ENCODE assay signal across 1 cellular context in genomic region chr5:43061352-43061751, GRCh38.
TF ChIP-seq lines count a peak whose summit lies in the region.

No MANE protein-coding gene starts in this region.

TF ChIP-seq in HEK293, 187 proteins besides CTCF, POLR2A, EP300 and RAD21 (continued from another document):
- TF ChIP-seq PRDM2 (tag by site-specific recombination; IDR thresholded peaks at IDR 0.05; ENCODE audit: borderline replicate concordance), result no peak
